14 cellular contexts compared by ENCODE assay signal in genomic region chr7:99122762-99123161, GRCh38.
"Had no signal": no experiment of that assay in that cellular context is flagged by ENCODE, and none has a peak within 500 bp of the region (broad histone marks: within the 10 kb centered on the region; RNA-seq: fewer than 3 reads in every experiment).

No MANE protein-coding gene starts in this region.

- H3K9me3 ChIP-seq: pancreas had no signal

- DNase-seq: activated naive CD4-positive, alpha-beta T cell treated with anti-CD3 and anti-CD28 coated beads, Interleukin-2, amount 10 ng/mL, durations not matched to agents 7 days and 5 days; amniotic stem cell; erythroblast; left colon; pancreas; stimulated activated CD4-positive, alpha-beta T cell treated with anti-CD3 and anti-CD28 coated beads, Interleukin-15, amount 100 ng/mL, for 24 hours; stimulated activated CD4-positive, alpha-beta T cell treated with anti-CD3 and anti-CD28 coated beads, Interleukin-4, amount 100 ng/mL, for 4 hours; stimulated activated naive CD8-positive, alpha-beta T cell treated with anti-CD3 and anti-CD28 coated beads, Interleukin-15, amount 100 ng/mL, for 72 hours; SW 1271 had no signal

- H3K9me3 Mint-ChIP-seq: dendritic cell treated with granulocyte-macrophage colony-stimulating factor and Interleukin-4, amounts not matched to agents 40 ng/mL and 50 ng/mL, for 4 days had no signal

- H3K4me3 ChIP-seq: pancreas had no signal

- H3K4me3 Mint-ChIP-seq: activated naive CD4-positive, alpha-beta T cell treated with anti-CD3 and anti-CD28 coated beads, Interleukin-2, amount 10 ng/mL, durations not matched to agents 7 days and 5 days; brain; dendritic cell treated with granulocyte-macrophage colony-stimulating factor and Interleukin-4, amounts not matched to agents 40 ng/mL and 50 ng/mL, for 4 days; stimulated activated naive CD8-positive, alpha-beta T cell treated with anti-CD3 and anti-CD28 coated beads, Interleukin-15, amount 100 ng/mL, for 72 hours; T-helper 2 cell treated with Interferon-gamma antibody and Interleukin-4, amounts not matched to agents 5 μg/mL and 100 μg/mL, for 36 hours; type B pancreatic cell had no signal

- H3K27ac Mint-ChIP-seq: activated naive CD4-positive, alpha-beta T cell treated with anti-CD3 and anti-CD28 coated beads, Interleukin-2, amount 10 ng/mL, durations not matched to agents 7 days and 5 days; activated T-helper 2 cell treated with anti-CD3 and anti-CD28 coated beads, Interferon-gamma antibody, Interleukin-2, Interleukin-4, amounts not matched to agents 10 μg/mL and 5 μg/mL and 100 μg/mL, durations not matched to agents 14 hours and 24 hours and 36 hours; dendritic cell treated with granulocyte-macrophage colony-stimulating factor and Interleukin-4, amounts not matched to agents 40 ng/mL and 50 ng/mL, for 4 days; T-helper 2 cell treated with Interferon-gamma antibody and Interleukin-4, amounts not matched to agents 5 μg/mL and 100 μg/mL, for 36 hours had no signal

- H3K27me3 ChIP-seq: pancreas had no signal

- H3K36me3 ChIP-seq: pancreas had no signal

- H3K27me3 Mint-ChIP-seq: activated naive CD4-positive, alpha-beta T cell treated with anti-CD3 and anti-CD28 coated beads, Interleukin-2, amount 10 ng/mL, durations not matched to agents 7 days and 5 days; brain; dendritic cell treated with granulocyte-macrophage colony-stimulating factor and Interleukin-4, amounts not matched to agents 40 ng/mL and 50 ng/mL, for 4 days; stimulated activated naive CD8-positive, alpha-beta T cell treated with anti-CD3 and anti-CD28 coated beads, Interleukin-15, amount 100 ng/mL, for 72 hours; type B pancreatic cell had no signal

- H3K27ac ChIP-seq: pancreas had no signal
